In genomic region chr16:3113765-3114479, GRCh38 we compare ENCODE assay signal across 1 cellular context.
TF ChIP-seq lines count a peak whose summit lies in the region.

No MANE protein-coding gene starts in this region.

TF ChIP-seq in A549, 52 proteins besides CTCF, POLR2A, EP300 and RAD21 (continued from another document):
- TF ChIP-seq E2F6 (IDR thresholded peaks at IDR 0.05; ENCODE audit: borderline replicate concordance, low read depth) (no peak), HEYL (CRISPR knock-in tag; IDR thresholded peaks at IDR 0.05) (no peak), BHLHE40 (IDR thresholded peaks at IDR 0.05; ENCODE audit: low read depth, low read length) (no peak), FOSL2 (IDR thresholded peaks at IDR 0.05) (no peak), FOSL2 (CRISPR knock-in tag; IDR thresholded peaks at IDR 0.05) (no peak), ATOH8 (CRISPR knock-in tag; IDR thresholded peaks at IDR 0.05; ENCODE audit: low read depth) (no peak), KDM1A (IDR thresholded peaks at IDR 0.05; ENCODE audit: low read depth) (no peak)
TF ChIP-seq in A549: peak in this region for 0.
